In the genomic region with DNA sequence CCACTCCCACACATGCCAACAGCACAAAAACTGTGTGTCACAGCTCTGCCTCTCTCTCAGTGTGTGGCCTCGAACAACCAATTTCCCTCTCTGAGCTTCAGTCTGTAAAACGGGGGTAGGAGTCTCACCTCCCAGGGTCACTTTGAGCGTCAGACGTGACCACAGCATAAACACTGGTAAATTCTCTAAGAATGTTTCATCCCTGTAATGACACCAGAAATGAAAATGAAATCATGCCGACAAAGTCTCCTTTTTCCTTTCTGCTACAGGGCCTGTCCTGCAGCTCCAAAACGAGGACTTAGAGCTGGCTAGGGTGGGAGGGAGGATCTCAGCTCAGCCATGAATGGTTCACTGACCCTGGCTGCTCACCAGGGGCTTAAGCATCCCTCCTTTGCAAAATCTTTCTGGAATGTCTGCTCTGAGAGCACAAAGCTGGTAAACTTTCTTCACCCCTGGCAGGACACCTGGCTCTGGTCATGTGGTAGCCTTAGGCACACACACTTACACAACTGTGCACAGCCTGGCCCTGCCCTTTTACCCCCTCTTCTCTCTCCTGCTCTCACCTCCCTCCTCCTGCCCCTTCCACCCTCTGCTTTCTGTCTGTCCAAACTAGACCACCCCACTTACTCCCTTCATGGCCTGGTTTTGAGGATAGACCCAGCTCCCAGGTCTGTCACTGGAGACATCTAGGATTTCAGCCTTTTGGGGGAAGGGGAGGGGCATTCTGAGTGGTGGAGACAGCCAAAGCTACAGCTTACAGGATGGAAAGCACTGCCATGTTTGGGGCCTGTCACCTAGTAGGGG, we compare ENCODE assay signal across 9 cellular contexts. TPM values are rescaled to one million over a fixed set of nuclear protein-coding genes. Genes with fewer than 3 reads are reported as not detected.
DNase-seq lines count a peak whose midpoint lies in the region; ATAC-seq and TF ChIP-seq lines count a peak whose summit lies in the region.
"Had no signal": no experiment of that assay in that cellular context is flagged by ENCODE, and none has a peak within 500 bp of the region (broad histone marks: within the 10 kb centered on the region; RNA-seq: fewer than 3 reads in every experiment).

No MANE protein-coding gene starts in this region.

- POLR2A ChIA-PET in AG04449 (lab: Yijun Ruan, JAX), result interaction anchor here (0.8 to 1.8 kb wide), 3 partner anchors 10 to 17 kb away, joined by 3 to 15 read pairs (median 6); a partner anchor contains a TSS

- H3K27ac ChIP-seq in coronary artery, result peak overlapping the region; percentile 76 to 86

- TF ChIP-seq CTCF in AG04449 (IDR thresholded peaks at IDR 0.05; ENCODE audit: insufficient read depth, low read length, missing control alignments), result no peak
- no peak for TF ChIP-seq CTCF in coronary artery (IDR thresholded peaks at IDR 0.05)

- CTCF ChIA-PET in AG04449 (lab: Yijun Ruan, JAX), result interaction anchor here (0.9 to 1.9 kb wide), 7 partner anchors 8 to 148 kb away, joined by 3 to 11 read pairs (median 4); no protein-coding TSS in a partner anchor

- no peak overlapping the region for H3K4me3 ChIP-seq in AG04449 (ENCODE audit: low read depth, low read length)
- peak overlapping the region; percentile 9 for H3K4me3 ChIP-seq in coronary artery

- ATAC-seq in GM21723 (IDR thresholded peaks at IDR 0.05; ENCODE audit: unreplicated experiment) (no peak), HG02870 (IDR thresholded peaks at IDR 0.05; ENCODE audit: unreplicated experiment) (no peak)

- peak; percentile 94 for DNase-seq in AG04449 (ENCODE audit: low read depth, low spot score)
- peak; percentile 54 for DNase-seq in LoVo (ENCODE audit: low spot score)
- DNase-seq in coronary artery (ENCODE audit: low spot score), result no peak
- DNase-seq in myocyte (ENCODE audit: low read depth), result peak; percentile 59
- no peak for DNase-seq in NCI-H187 treated with DMSO at 0.1 percent for 48 hours (lab: John Stamatoyannopoulos, UW)
- DNase-seq in activated CD4-positive, alpha-beta T cell treated with anti-CD3 and anti-CD28 coated beads for 4 hours, result no peak
- DNase-seq: Kasumi-1 had no signal

RNA-seq across cellular contexts. Expression of a gene that starts 12.3 kb away (rescaled TPM):
- total RNA-seq in myocyte, result 14.8 and 15.5 TPM in 2 replicates
- 38.9 TPM for polyA plus RNA-seq in myocyte (2012)

Comparison
In these comparisons a context has a peak if more than half of its experiments do, and no peak if none do; other contexts are left out.
1. DNase-seq: peak in AG04449 (single experiment), LoVo (single experiment) and myocyte (single experiment); none in coronary artery (single experiment), NCI-H187 treated with DMSO at 0.1 percent for 48 hours (single experiment) and activated CD4-positive, alpha-beta T cell treated with anti-CD3 and anti-CD28 coated beads for 4 hours (0 of 2).